24 cellular contexts compared by ENCODE assay signal in genomic region chr2:33409417-33409955, GRCh38.
A peak's percentile ranks its signal among the peaks of the same experiment; 100 is the strongest.
DNase-seq lines count a peak whose midpoint lies in the region; ATAC-seq, FAIRE-seq and TF ChIP-seq lines count a peak whose summit lies in the region.
"Had no signal": no experiment of that assay in that cellular context is flagged by ENCODE, and none has a peak within 500 bp of the region (broad histone marks: within the 10 kb centered on the region; RNA-seq: fewer than 3 reads in every experiment).

No MANE protein-coding gene starts in this region.

- H3K27ac ChIP-seq in IMR-90 (ENCODE audit: insufficient read depth, low read length) (no peak overlapping the region), RWPE1 (no peak overlapping the region), osteoblast (ENCODE audit: low read depth, low read length) (no peak overlapping the region), kidney (ENCODE audit: low read depth in 2 of 2, low read length in 2 of 2) (no peak overlapping the region)
- H3K27ac ChIP-seq: BLaER1, KMS-11, SK-N-MC had no signal

- BruUV-seq in IMR-90 (replicated peaks; lab: Mats Ljungman, UMichigan) = no TSS peak

- H3K14ac ChIP-seq in IMR-90 (replicated peaks; ENCODE audit: low read depth, low read length) = peak overlapping the region; percentile 33; the same call in 1 of the 2 replicates

- H3K79me1 ChIP-seq in IMR-90 (ENCODE audit: low read depth in 1 of 2, low read length in 2 of 2) = no peaks in the 10 kb centered on the region

- CTCF ChIA-PET in IMR-90 (lab: Yijun Ruan, JAX) = no interaction called here
- CTCF ChIA-PET in RWPE1 (lab: Yijun Ruan, JAX) = no interaction called here

- H2AK5ac ChIP-seq in IMR-90 (ENCODE audit: low read depth, low read length) = peak overlapping the region; percentile 70

- no peak overlapping the region for H3K4me3 ChIP-seq in IMR-90 (ENCODE audit: insufficient read depth, low read depth, low read length)
- no peak overlapping the region for H3K4me3 ChIP-seq in bronchial epithelial cell (ENCODE audit: low read depth, low read length)
- no peak overlapping the region for H3K4me3 ChIP-seq in osteoblast (ENCODE audit: insufficient read depth, low read length)
- H3K4me3 ChIP-seq in kidney (ENCODE audit: low read length in 2 of 2) = no peak overlapping the region
- H3K4me3 ChIP-seq: BLaER1, SK-N-MC had no signal

- H3K9me1 ChIP-seq in IMR-90 (ENCODE audit: insufficient read depth, low read length) = 0 out of 2 replicates have a peak, but pooled peaks cover 4% of the 10 kb centered on the region

- H4K91ac ChIP-seq in IMR-90 (ENCODE audit: insufficient read depth, low read depth, low read length) = 0 out of 2 replicates have a peak overlapping the region, but pooled peaks have one; percentile 17

- peak overlapping the region; percentile 65; the same call in 2 of the 3 replicates for H2BK15ac ChIP-seq in IMR-90 (ENCODE audit: low read depth, low read length)

- ATAC-seq in IMR-90 (ENCODE audit: low read depth) (no peak), GM21381 (IDR thresholded peaks at IDR 0.05; ENCODE audit: unreplicated experiment) (no peak), Right ventricle myocardium superior (ENCODE audit: poor library complexity) (no peak)
- ATAC-seq: HCT116, PC-3 had no signal

- H3K23ac ChIP-seq in IMR-90 (ENCODE audit: low read depth, low read length) = no peak overlapping the region

- no peak for TF ChIP-seq RAD21 in IMR-90 (IDR thresholded peaks at IDR 0.05; ENCODE audit: low read length)

- H3K36me3 ChIP-seq in IMR-90 (ENCODE audit: control insufficient read depth, insufficient read depth, low read length) = no peaks in the 10 kb centered on the region
- H3K36me3 ChIP-seq in bronchial epithelial cell (ENCODE audit: control insufficient read depth, insufficient read depth, low read length) = no peaks in the 10 kb centered on the region
- H3K36me3 ChIP-seq in osteoblast (ENCODE audit: insufficient read depth, low read length) = no peaks in the 10 kb centered on the region
- no peaks in the 10 kb centered on the region for H3K36me3 ChIP-seq in kidney (ENCODE audit: control insufficient read depth in 1 of 2, insufficient read depth in 2 of 2, low read length in 2 of 2)
- H3K36me3 ChIP-seq: BLaER1 had no signal

- H3K4me1 ChIP-seq in IMR-90 (ENCODE audit: control insufficient read depth, insufficient read depth, low read length) (peaks cover 5% of the 10 kb centered on the region), osteoblast (ENCODE audit: insufficient read depth, low read length) (peaks cover 12% of the 10 kb centered on the region), kidney (ENCODE audit: control insufficient read depth in 1 of 2, insufficient read depth in 1 of 2, low read depth in 1 of 2, low read length in 2 of 2) (peaks cover 0 to 2% of the 10 kb centered on the region in 2 donors)
- H3K4me1 ChIP-seq: BLaER1 had no signal

- no peaks in the 10 kb centered on the region for H3K79me2 ChIP-seq in osteoblast (ENCODE audit: insufficient read depth, low read length)

- TF ChIP-seq POLR2A in IMR-90 (IDR thresholded peaks at IDR 0.05; ENCODE audit: low read depth, low read length) = no peak

- no peak for TF ChIP-seq CTCF in IMR-90 (conservative IDR thresholded peaks at IDR 0.05; ENCODE audit: low read depth, low read length)
- no peak for TF ChIP-seq CTCF in RWPE1 (conservative IDR thresholded peaks at IDR 0.05; ENCODE audit: low read depth)
- no peak for TF ChIP-seq CTCF in bronchial epithelial cell (IDR thresholded peaks at IDR 0.05; ENCODE audit: insufficient read depth, low read length, severe bottlenecking)
- TF ChIP-seq CTCF in osteoblast (IDR thresholded peaks at IDR 0.05; ENCODE audit: extremely low read depth, low read depth, low read length) = no peak
- no peak for TF ChIP-seq CTCF in kidney (IDR thresholded peaks at IDR 0.05; ENCODE audit: borderline replicate concordance, extremely low read depth, insufficient read depth)

- DNase-seq in IMR-90 = no peak
- peak; percentile 33 for DNase-seq in RWPE1 (ENCODE audit: low spot score)
- DNase-seq in bronchial epithelial cell (ENCODE audit: low read depth) = peak; percentile 68
- peak; percentile 17 for DNase-seq in osteoblast (ENCODE audit: insufficient read length, low spot score, missing footprints)
- no peak for DNase-seq in kidney
- DNase-seq in Right ventricle myocardium superior = no peak
- DNase-seq in T-helper 2 cell = no peak
- DNase-seq: CD4-positive, CD25-positive, alpha-beta regulatory T cell; GOT3; NCI-H1092; NCI-H1417 treated with DMSO at 0.1 percent for 48 hours; NCI-H187; NCI-H446; NCI-H524 treated with DMSO at 0.1 percent for 48 hours; NCI-H774; PC-3; SHP77 treated with DMSO at 0.1 percent for 48 hours had no signal

- peak overlapping the region; percentile 64; the same call in 1 of the 2 replicates for H4K5ac ChIP-seq in IMR-90 (ENCODE audit: low read depth, low read length)

- no peak overlapping the region for H2AFZ ChIP-seq in IMR-90 (replicated peaks; ENCODE audit: low read length, poor library complexity)
- no peak overlapping the region for H2AFZ ChIP-seq in osteoblast (ENCODE audit: low read length)

- no peak overlapping the region for H3K9ac ChIP-seq in IMR-90 (ENCODE audit: low read depth, low read length)
- no peak overlapping the region for H3K9ac ChIP-seq in kidney (ENCODE audit: low read length in 2 of 2)
- H3K9ac ChIP-seq: BLaER1, KMS-11 had no signal

- no CpG with 5 or more reads among the region's 1 CpG for whole genome bisulfite sequencing in IMR-90 (ENCODE audit: extremely low coverage in 2 of 2, insufficient read length in 1 of 2), 2 experiments

- FAIRE-seq in bronchial epithelial cell (lab: Jason Lieb, UNC) (no peak), kidney (lab: Jason Lieb, UNC) (no peak)
- FAIRE-seq: D721Med, G401.6 had no signal

- intact Hi-C loops in IMR-90 (cut with micrococcal nuclease) = no loop called here
- intact Hi-C loops in kidney (cut with DNase I) = no loop called here
- intact Hi-C loops in Right ventricle myocardium superior (cut with DNase I) = no loop called here

- peak overlapping the region; percentile 79; the same call in 1 of the 2 replicates for H3K18ac ChIP-seq in IMR-90 (ENCODE audit: low read depth, low read length)

- H2BK20ac ChIP-seq in IMR-90 (ENCODE audit: low read depth, low read length) = peak overlapping the region; percentile 61

- in situ Hi-C loops in IMR-90 (cut with MboI; ENCODE audit: low sequenced_read_pairs) = no loop called here

- dilution Hi-C loops in IMR-90 (cut with HindIII; ENCODE audit: low sequenced_read_pairs, unreplicated experiment) = no loop called here

- H2BK5ac ChIP-seq in IMR-90 (ENCODE audit: low read depth, low read length, poor library complexity, severe bottlenecking) = no peak overlapping the region

- H4K8ac ChIP-seq in IMR-90 (ENCODE audit: low read depth in 2 of 2, low read length in 2 of 2) = 0 out of 4 replicates have a peak overlapping the region, but pooled peaks of 1 of the 2 experiments have one; percentile 15

- H3K4ac ChIP-seq in IMR-90 (ENCODE audit: low read depth, low read length) = peak overlapping the region; percentile 54; the same call in 1 of the 2 replicates

- H3K27me3 ChIP-seq in IMR-90 (ENCODE audit: control insufficient read depth, insufficient read depth, low read length) (no peaks in the 10 kb centered on the region), bronchial epithelial cell (ENCODE audit: control insufficient read depth, insufficient read depth, low read length) (no peaks in the 10 kb centered on the region), osteoblast (ENCODE audit: insufficient read depth, low read length) (no peaks in the 10 kb centered on the region)
- H3K27me3 ChIP-seq: BLaER1 had no signal

- peak overlapping the region; percentile 79; the same call in 1 of the 2 replicates for H2BK120ac ChIP-seq in IMR-90 (ENCODE audit: low read depth, low read length)

- no peak overlapping the region for H3K56ac ChIP-seq in IMR-90 (ENCODE audit: extremely low read depth, insufficient read depth, low read length)

- H4K20me1 ChIP-seq in IMR-90 (ENCODE audit: insufficient read depth, low read length) (no peaks in the 10 kb centered on the region), osteoblast (ENCODE audit: insufficient read depth, low read length) (no peaks in the 10 kb centered on the region)
- H4K20me1 ChIP-seq: BLaER1 had no signal

- H3K9me3 ChIP-seq in IMR-90 (ENCODE audit: control insufficient read depth, insufficient read depth, low read length) = no peaks in the 10 kb centered on the region
- no peaks in the 10 kb centered on the region for H3K9me3 ChIP-seq in osteoblast (ENCODE audit: low read depth, low read length)
- peaks cover 5 to 6% of the 10 kb centered on the region in 2 donors for H3K9me3 ChIP-seq in kidney (ENCODE audit: control insufficient read depth in 1 of 2, low read length in 2 of 2)

- POLR2A ChIA-PET in IMR-90 (lab: Charles Lee; ENCODE audit: unreplicated experiment) (no interaction called here), RWPE1 (lab: Yijun Ruan, JAX; ENCODE audit: low non-redundant PET) (no interaction called here)

- no peak overlapping the region for H2AK9ac ChIP-seq in IMR-90 (replicated peaks; ENCODE audit: low read depth, low read length, poor library complexity)

- H3K4me2 ChIP-seq in IMR-90 (ENCODE audit: low read depth, low read length) = no peak overlapping the region
- no peak overlapping the region for H3K4me2 ChIP-seq in osteoblast (ENCODE audit: insufficient read depth, low read length)
- H3K4me2 ChIP-seq: BLaER1, KMS-11 had no signal

TF ChIP-seq in IMR-90, 13 proteins besides CTCF, POLR2A, EP300 and RAD21 (continues in another document):
- no peak for TF ChIP-seq MAFK (IDR thresholded peaks at IDR 0.05; ENCODE audit: low read depth, low read length)
- no peak for TF ChIP-seq BHLHE40 (IDR thresholded peaks at IDR 0.05; ENCODE audit: low read depth, low read length)
- no peak for TF ChIP-seq USF2 (IDR thresholded peaks at IDR 0.05; ENCODE audit: low read depth, low read length)
- no peak for TF ChIP-seq CHD1 (IDR thresholded peaks at IDR 0.05; ENCODE audit: low read depth, low read length)
- TF ChIP-seq RCOR1 (IDR thresholded peaks at IDR 0.05; ENCODE audit: insufficient replicate concordance, low read length) = no peak
- TF ChIP-seq SMC3 (IDR thresholded peaks at IDR 0.05; ENCODE audit: low read depth, low read length) = no peak
- TF ChIP-seq MXI1 (IDR thresholded peaks at IDR 0.05; ENCODE audit: borderline replicate concordance, low read depth, low read length) = no peak
- no peak for TF ChIP-seq MAZ (IDR thresholded peaks at IDR 0.05; ENCODE audit: borderline replicate concordance, low read depth, low read length)
- TF ChIP-seq RFX5 (IDR thresholded peaks at IDR 0.05; ENCODE audit: low read depth, low read length) = no peak

Comparison
In these comparisons a context has a peak if more than half of its experiments do, and no peak if none do; other contexts are left out.
1. DNase-seq: peak in RWPE1 (single experiment), bronchial epithelial cell (single experiment) and osteoblast (single experiment); none in IMR-90 (single experiment), kidney (single experiment), Right ventricle myocardium superior (single experiment) and T-helper 2 cell (0 of 5).